In the genomic region with DNA sequence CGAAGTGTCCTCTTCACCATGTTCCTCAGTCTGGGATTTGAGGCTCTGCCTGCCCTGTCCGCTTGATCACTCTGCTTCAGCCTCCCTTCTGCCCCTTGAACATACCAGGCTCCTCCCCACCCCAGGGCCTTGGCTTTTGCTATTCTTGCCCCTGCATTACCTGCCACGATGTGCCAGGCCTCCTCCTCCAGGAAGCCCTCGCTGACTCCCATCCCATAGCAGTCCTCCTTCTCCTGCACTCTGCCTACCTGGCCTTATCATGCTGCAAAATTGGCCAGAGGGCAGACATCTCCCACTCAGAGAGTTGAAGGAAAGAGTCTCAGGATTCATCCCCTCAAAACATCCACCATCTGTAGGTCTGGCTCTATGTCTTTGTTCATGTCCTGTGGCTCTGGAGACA, we compare ENCODE assay signal across 1 cellular context.
TF ChIP-seq lines count a peak whose summit lies in the region.

No MANE protein-coding gene starts in this region.

TF ChIP-seq in HEK293, 187 proteins besides CTCF, POLR2A, EP300 and RAD21:
- no peak for TF ChIP-seq HOXC10 (CRISPR knock-in tag; IDR thresholded peaks at IDR 0.05)
- peak; percentile 40; the same call in 1 of the 2 replicates for TF ChIP-seq ZNF623 (tag by site-specific recombination; IDR thresholded peaks at IDR 0.05)
- TF ChIP-seq ZBTB6 (tag by site-specific recombination; IDR thresholded peaks at IDR 0.05): 0 out of 2 replicates have a peak, but pooled peaks have one; percentile 20
